ENCODE assay signal across 21 cellular contexts in genomic region chr6:9761220-9761619, GRCh38.
DNase-seq lines count a peak whose midpoint lies in the region; ATAC-seq and TF ChIP-seq lines count a peak whose summit lies in the region.
"Had no signal": no experiment of that assay in that cellular context is flagged by ENCODE, and none has a peak within 500 bp of the region (broad histone marks: within the 10 kb centered on the region; RNA-seq: fewer than 3 reads in every experiment).

No MANE protein-coding gene starts in this region.

- H4K20me1 ChIP-seq in GM23248 (ENCODE audit: insufficient read depth) (no peaks in the 10 kb centered on the region), neural cell (ENCODE audit: insufficient read depth) (no peaks in the 10 kb centered on the region)

- no peak for ATAC-seq in GM21447 (IDR thresholded peaks at IDR 0.05; ENCODE audit: unreplicated experiment)
- ATAC-seq: GM23338, HCT116, HepG2 had no signal

- no peaks in the 10 kb centered on the region for H3K4me1 ChIP-seq in GM23248 (ENCODE audit: insufficient read depth)
- H3K4me1 ChIP-seq: BE2C had no signal

- H3F3A ChIP-seq in GM23248 (ENCODE audit: insufficient read depth): no peaks in the 10 kb centered on the region
- no peaks in the 10 kb centered on the region for H3F3A ChIP-seq in neural cell (ENCODE audit: insufficient read depth, low read length, poor library complexity, severe bottlenecking)

- H2AFZ ChIP-seq in GM23248 (no peak overlapping the region), neural cell (ENCODE audit: low read depth, low read length) (no peak overlapping the region)
- H2AFZ ChIP-seq: GM23338 had no signal

- in situ Hi-C loops in GM23248 (cut with MboI): no loop called here

- peak; percentile 63 for TF ChIP-seq EP300 in neural cell (conservative IDR thresholded peaks at IDR 0.05; ENCODE audit: poor library complexity, severe bottlenecking)

- H3K4me3 ChIP-seq in GM23248: no peak overlapping the region
- H3K4me3 ChIP-seq in neural cell (ENCODE audit: low read length): no peak overlapping the region
- H3K4me3 ChIP-seq: GM23338 had no signal

- no peak for TF ChIP-seq RAD21 in neural cell (conservative IDR thresholded peaks at IDR 0.05)

- 50 to 68% methylated on average over 4 of the region's 4 CpGs for WGBS in GM23248 (ENCODE audit: low coverage in 1 of 2, low lambda C conversion rate in 2 of 2, missing lambda C conversion rate in 2 of 2), 2 experiments

- H3K27ac ChIP-seq in GM23248: no peak overlapping the region
- no peak overlapping the region for H3K27ac ChIP-seq in neural cell (ENCODE audit: low read length)

- H3K9ac ChIP-seq in GM23248 (no peak overlapping the region), neural cell (ENCODE audit: low read length) (no peak overlapping the region)

- H3K79me2 ChIP-seq in GM23248 (ENCODE audit: insufficient read depth) (no peaks in the 10 kb centered on the region), neural cell (replicated peaks; ENCODE audit: insufficient read depth, low read length) (no peaks in the 10 kb centered on the region)

- no peak for TF ChIP-seq CTCF in neural cell (IDR thresholded peaks at IDR 0.05; ENCODE audit: poor library complexity, severe bottlenecking)

- DNase-seq in GM23248 (no peak), M059J (ENCODE audit: low read depth) (peak; percentile 26), NCI-H2081 (lab: John Stamatoyannopoulos, UW) (no peak), nucleus accumbens (lab: John Stamatoyannopoulos, UW) (no peak)
- DNase-seq: ACHN; BE2C; C1 segment of cervical spinal cord; CD4-positive, CD25-positive, alpha-beta regulatory T cell; CD8-positive, alpha-beta memory T cell; COR-L47; DMS 273 treated with DMSO at 0.1 percent for 48 hours; DMS53; DND-41; GF-D8; HFFc6; KG1 had no signal

- H3K36me3 ChIP-seq in GM23248 (ENCODE audit: low read depth) (no peaks in the 10 kb centered on the region), neural cell (ENCODE audit: insufficient read depth, low read length) (no peaks in the 10 kb centered on the region)
- H3K36me3 ChIP-seq: BE2C had no signal

- no peaks in the 10 kb centered on the region for H3K9me3 ChIP-seq in GM23248 (ENCODE audit: low read depth)
- H3K9me3 ChIP-seq in neural cell (ENCODE audit: low read length): no peaks in the 10 kb centered on the region
- H3K9me3 ChIP-seq: BE2C had no signal

- H3K4me2 ChIP-seq in GM23248 (ENCODE audit: unreplicated experiment): peak overlapping the region; percentile 7
- no peak overlapping the region for H3K4me2 ChIP-seq in neural cell (ENCODE audit: low read length)

- H3K9me2 ChIP-seq in GM23248 (ENCODE audit: insufficient read depth): no peaks in the 10 kb centered on the region
- H3K9me2 ChIP-seq in neural cell (ENCODE audit: insufficient read depth, low read length): no peaks in the 10 kb centered on the region

- H3K27me3 ChIP-seq in GM23248 (replicated peaks; ENCODE audit: insufficient read depth) (no peaks in the 10 kb centered on the region), neural cell (ENCODE audit: insufficient read depth, low read depth, low read length) (no peaks in the 10 kb centered on the region)
- H3K27me3 ChIP-seq: BE2C had no signal

TF ChIP-seq in neural cell, 6 proteins besides CTCF, POLR2A, EP300 and RAD21:
- TF ChIP-seq REST (IDR thresholded peaks at IDR 0.05; ENCODE audit: borderline replicate concordance) (no peak), POLR2AphosphoS5 (IDR thresholded peaks at IDR 0.05) (peak; percentile 58), TAF1 (IDR thresholded peaks at IDR 0.05; ENCODE audit: low read depth) (no peak), EZH2 (IDR thresholded peaks at IDR 0.05; ENCODE audit: borderline replicate concordance, insufficient read depth, low read length, poor library complexity, severe bottlenecking) (no peak), MXI1 (conservative IDR thresholded peaks at IDR 0.05; ENCODE audit: poor library complexity, severe bottlenecking) (no peak), SMC3 (conservative IDR thresholded peaks at IDR 0.05; ENCODE audit: poor library complexity) (no peak)
TF ChIP-seq in neural cell: peak in this region for 1.
